23 cellular contexts compared by ENCODE assay signal in the genomic region with DNA sequence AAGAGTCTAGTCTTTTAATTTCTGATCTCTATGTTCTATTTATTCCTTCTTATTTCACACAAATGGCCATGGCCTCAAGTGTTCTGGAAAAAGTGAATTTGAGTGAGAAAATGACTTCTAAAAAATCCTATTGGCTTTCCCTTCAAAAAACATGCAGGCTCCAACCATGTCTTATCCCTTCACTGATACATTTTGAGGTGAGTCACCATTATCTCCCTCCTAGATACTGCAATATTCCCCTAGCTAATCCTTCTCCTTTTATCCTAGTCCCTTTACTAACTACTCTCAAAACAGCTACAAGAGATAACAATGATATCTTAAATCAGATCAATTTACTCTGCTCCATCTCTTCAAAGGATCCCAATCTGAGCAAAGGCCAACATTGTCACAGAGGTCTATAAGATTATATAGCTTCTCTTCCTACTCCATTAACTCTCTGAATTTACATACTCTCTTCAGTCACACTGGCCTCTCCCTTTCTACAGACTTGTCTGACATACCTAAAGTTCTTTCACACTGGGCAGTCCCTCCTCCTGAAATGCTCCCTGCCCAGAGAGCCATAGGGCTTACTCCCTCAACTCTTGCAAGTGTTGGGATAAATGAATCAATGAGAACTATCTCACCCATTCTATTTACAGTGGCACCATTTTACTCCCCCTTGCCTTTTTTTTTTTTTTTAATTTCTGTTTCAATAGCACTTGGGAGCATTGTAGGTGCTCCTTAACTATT.
"Had no signal": no experiment of that assay in that cellular context is flagged by ENCODE, and none has a peak within 500 bp of the region (broad histone marks: within the 10 kb centered on the region; RNA-seq: fewer than 3 reads in every experiment).

No MANE protein-coding gene starts in this region.

- H3K27ac ChIP-seq: epithelial cell of prostate, esophagus squamous epithelium, heart left ventricle, left ventricle myocardium inferior, neutrophil, psoas muscle, spleen, testis, tibial nerve had no signal

- H3K36me3 Mint-ChIP-seq: naive thymus-derived CD8-positive, alpha-beta T cell; stimulated activated memory B cell treated with anti-CD40 and anti-IgM and Interleukin-4, amounts not matched to agents 10 μg/mL and 1 μg/mL and 100 μg/mL, for 72 hours had no signal

- H3K27me3 ChIP-seq: esophagus squamous epithelium, heart left ventricle, neutrophil, spleen, testis, tibial nerve had no signal

- H3K4me1 ChIP-seq: esophagus squamous epithelium, psoas muscle, spleen, testis had no signal

- H3K4me3 ChIP-seq: esophagus squamous epithelium, heart left ventricle, left ventricle myocardium inferior, lung, mucosa of descending colon, psoas muscle, spleen, testis, tibial nerve had no signal

- H3K4me1 Mint-ChIP-seq: central memory CD8-positive, alpha-beta T cell; naive thymus-derived CD8-positive, alpha-beta T cell; stimulated activated memory B cell treated with anti-CD40 and anti-IgM and Interleukin-4, amounts not matched to agents 10 μg/mL and 1 μg/mL and 100 μg/mL, for 72 hours had no signal

- DNase-seq: effector memory CD4-positive, alpha-beta T cell; esophagus squamous epithelium; foreskin melanocyte; hypothalamus; left cardiac atrium; left ventricle myocardium inferior; mucosa of descending colon; naive thymus-derived CD8-positive, alpha-beta T cell; psoas muscle; retina; spleen; stimulated activated CD4-positive, alpha-beta T cell treated with anti-CD3 and anti-CD28 coated beads, Interleukin-15, amount 100 ng/mL, for 24 hours; stimulated activated CD4-positive, alpha-beta T cell treated with anti-CD3 and anti-CD28 coated beads, Interleukin-1b, Interleukin-23, amount 100 ng/mL, for 48 hours; stimulated activated CD4-positive, alpha-beta T cell treated with anti-CD3 and anti-CD28 coated beads, Interleukin-4, amount 100 ng/mL, for 24 hours; testis had no signal

- H3K27ac Mint-ChIP-seq: naive thymus-derived CD8-positive, alpha-beta T cell; stimulated activated memory B cell treated with anti-CD40 and anti-IgM and Interleukin-4, amounts not matched to agents 10 μg/mL and 1 μg/mL and 100 μg/mL, for 72 hours; stimulated activated naive CD8-positive, alpha-beta T cell treated with anti-CD3 and anti-CD28 coated beads, Interleukin-15, Interleukin-2, amounts not matched to agents 100 ng/mL and 50 ng/mL, for 24 hours had no signal

- H3K9me3 ChIP-seq: esophagus squamous epithelium, left ventricle myocardium inferior, mucosa of descending colon, neutrophil, psoas muscle, testis had no signal

- H3K27me3 Mint-ChIP-seq: central memory CD8-positive, alpha-beta T cell; naive thymus-derived CD8-positive, alpha-beta T cell; stimulated activated memory B cell treated with anti-CD40 and anti-IgM and Interleukin-4, amounts not matched to agents 10 μg/mL and 1 μg/mL and 100 μg/mL, for 72 hours; stimulated activated naive CD8-positive, alpha-beta T cell treated with anti-CD3 and anti-CD28 coated beads, Interleukin-15, Interleukin-2, amounts not matched to agents 100 ng/mL and 50 ng/mL, for 24 hours had no signal

- H3K4me3 Mint-ChIP-seq: central memory CD8-positive, alpha-beta T cell; naive thymus-derived CD8-positive, alpha-beta T cell; stimulated activated memory B cell treated with anti-CD40 and anti-IgM and Interleukin-4, amounts not matched to agents 10 μg/mL and 1 μg/mL and 100 μg/mL, for 72 hours; stimulated activated naive CD8-positive, alpha-beta T cell treated with anti-CD3 and anti-CD28 coated beads, Interleukin-15, Interleukin-2, amounts not matched to agents 100 ng/mL and 50 ng/mL, for 24 hours had no signal

- H3K36me3 ChIP-seq: esophagus squamous epithelium, heart left ventricle, left ventricle myocardium inferior, neutrophil, spleen, tibial nerve had no signal

- ATAC-seq: left cardiac atrium; mucosa of descending colon; naive thymus-derived CD8-positive, alpha-beta T cell; psoas muscle; stimulated activated memory B cell treated with anti-CD40 and anti-IgM and Interleukin-4, amounts not matched to agents 10 μg/mL and 1 μg/mL and 100 μg/mL, for 72 hours had no signal
